ENCODE assay signal across 9 cellular contexts in the genomic region with DNA sequence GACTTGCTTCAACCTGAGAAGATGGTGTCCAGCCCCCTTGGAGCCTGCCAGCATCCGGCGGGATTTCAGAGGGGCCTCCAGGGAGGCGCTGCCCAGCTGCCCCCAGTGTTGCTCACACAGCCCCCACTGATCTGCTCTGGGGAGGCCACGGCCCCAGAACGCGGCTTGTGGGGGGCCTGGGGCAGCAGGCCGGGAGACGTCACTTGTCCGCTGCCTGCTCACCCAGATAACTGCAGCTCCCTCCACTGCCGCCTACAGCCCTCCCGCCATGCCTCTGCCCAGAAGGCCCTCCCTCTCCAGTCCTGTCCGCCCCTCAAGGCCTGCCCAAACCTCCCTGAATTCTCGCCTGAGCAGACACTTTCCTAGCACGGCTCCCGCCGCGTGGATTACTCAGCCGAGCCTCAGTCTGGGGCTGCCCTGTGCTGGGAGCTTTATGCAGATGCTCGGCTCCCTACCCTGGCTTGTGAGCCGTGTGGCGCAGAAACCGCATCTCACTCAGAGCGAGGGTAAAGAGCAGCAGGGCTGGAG. TPM values are rescaled to one million over a fixed set of nuclear protein-coding genes. Genes with fewer than 3 reads are reported as not detected.
A peak's percentile ranks its signal among the peaks of the same experiment; 100 is the strongest.
DNase-seq lines count a peak whose midpoint lies in the region; ATAC-seq lines count a peak whose summit lies in the region.
"Had no signal": no experiment of that assay in that cellular context is flagged by ENCODE, and none has a peak within 500 bp of the region (broad histone marks: within the 10 kb centered on the region; RNA-seq: fewer than 3 reads in every experiment).

No MANE protein-coding gene starts in this region.

- H3K4ac ChIP-seq in trophoblast cell (ENCODE audit: low read depth, low read length) = no peak overlapping the region

- H2BK12ac ChIP-seq in trophoblast cell (ENCODE audit: low read length) = no peak overlapping the region

- H3K36me3 Mint-ChIP-seq in activated CD4-positive, alpha-beta T cell treated with anti-CD3 and anti-CD28 coated beads, Interleukin-2, amount 10 ng/mL, durations not matched to agents 24 days and 14 days (ENCODE audit: low read depth) = peaks cover 5% of the 10 kb centered on the region

- DNase-seq in HCEC 1CT (peak; percentile 57), trophoblast cell (peak in 1 of 2 donors; percentile 30), NCI-H1436 (lab: John Stamatoyannopoulos, UW) (no peak), GM19238 (ENCODE audit: insufficient read length, low spot score) (no peak), NCI-H1105 (lab: John Stamatoyannopoulos, UW) (no peak)
- DNase-seq in activated CD4-positive, alpha-beta T cell treated with anti-CD3 and anti-CD28 coated beads, Interleukin-2, amount 10 ng/mL, durations not matched to agents 24 days and 14 days = peak; percentile 75

- no peak overlapping the region for H3K4me3 ChIP-seq in trophoblast cell (ENCODE audit: low read depth, low read length)

- no peak overlapping the region for H2BK5ac ChIP-seq in trophoblast cell (ENCODE audit: low read depth, low read length, poor library complexity)

- peaks cover 3 to 4% of the 10 kb centered on the region in 2 experiments for H3K4me1 ChIP-seq in trophoblast cell (ENCODE audit: control insufficient read depth in 1 of 2, insufficient read depth in 2 of 2, low read length in 2 of 2)

- peak overlapping the region; percentile 90 for H3K27ac Mint-ChIP-seq in activated CD4-positive, alpha-beta T cell treated with anti-CD3 and anti-CD28 coated beads, Interleukin-2, amount 10 ng/mL, durations not matched to agents 24 days and 14 days

- H3K23ac ChIP-seq in trophoblast cell (ENCODE audit: low read length) = no peak overlapping the region

- no peak overlapping the region for H3K14ac ChIP-seq in trophoblast cell (ENCODE audit: low read length)

- no peak overlapping the region for H4K8ac ChIP-seq in trophoblast cell (ENCODE audit: low read depth, low read length)

- H3K18ac ChIP-seq in trophoblast cell (ENCODE audit: low read length) = no peak overlapping the region

- intact Hi-C loops in activated CD4-positive, alpha-beta T cell treated with anti-CD3 and anti-CD28 coated beads, Interleukin-2, amount 10 ng/mL, durations not matched to agents 24 days and 14 days (cut with micrococcal nuclease) = loop anchor here (5.0 to 10.0 kb wide), 2 partner anchors 253 to 841 kb away; partner anchors contain the start of gene DNAJB11

- H3K4me2 ChIP-seq in trophoblast cell (ENCODE audit: low read length) = peak overlapping the region; percentile 44

- peaks cover 24% of the 10 kb centered on the region for H3K4me1 Mint-ChIP-seq in activated CD4-positive, alpha-beta T cell treated with anti-CD3 and anti-CD28 coated beads, Interleukin-2, amount 10 ng/mL, durations not matched to agents 24 days and 14 days

- ATAC-seq in esophagus mucosa (peak; percentile 32), GM19467 (IDR thresholded peaks at IDR 0.05; ENCODE audit: unreplicated experiment) (no peak)

- no peaks in the 10 kb centered on the region for H3K36me3 ChIP-seq in trophoblast cell (ENCODE audit: control insufficient read depth in 1 of 2, insufficient read depth in 2 of 2, low read length in 2 of 2)

- H2AK5ac ChIP-seq in trophoblast cell (ENCODE audit: low read length) = no peak overlapping the region

- H3K27ac ChIP-seq in trophoblast cell (ENCODE audit: low read depth, low read length) = no peak overlapping the region

- no CpG with 5 or more reads among the region's 23 CpGs for WGBS in trophoblast cell (ENCODE audit: extremely low coverage, insufficient coverage, insufficient read length)

- H3K4me3 Mint-ChIP-seq in activated CD4-positive, alpha-beta T cell treated with anti-CD3 and anti-CD28 coated beads, Interleukin-2, amount 10 ng/mL, durations not matched to agents 24 days and 14 days = peak overlapping the region; percentile 98

- peaks cover 3% of the 10 kb centered on the region for H3K79me1 ChIP-seq in trophoblast cell (ENCODE audit: low read length)

- H3K27me3 Mint-ChIP-seq in activated CD4-positive, alpha-beta T cell treated with anti-CD3 and anti-CD28 coated beads, Interleukin-2, amount 10 ng/mL, durations not matched to agents 24 days and 14 days = peaks cover 28% of the 10 kb centered on the region

- H2AFZ ChIP-seq in trophoblast cell (ENCODE audit: insufficient read depth, low read length, poor library complexity) = peak overlapping the region; percentile 11

- no peak overlapping the region for H4K12ac ChIP-seq in trophoblast cell (ENCODE audit: low read depth, low read length)

- H3K9me3 ChIP-seq in trophoblast cell (ENCODE audit: insufficient read depth, low read depth, low read length) = peaks cover 2% of the 10 kb centered on the region

- no peak overlapping the region for H3K9ac ChIP-seq in trophoblast cell (ENCODE audit: low read length)

- no peak overlapping the region for H2BK120ac ChIP-seq in trophoblast cell (ENCODE audit: insufficient read depth, low read length, poor library complexity)

- no peaks in the 10 kb centered on the region for H3K9me3 Mint-ChIP-seq in activated CD4-positive, alpha-beta T cell treated with anti-CD3 and anti-CD28 coated beads, Interleukin-2, amount 10 ng/mL, durations not matched to agents 24 days and 14 days

- peaks cover 4% of the 10 kb centered on the region for H3K79me2 ChIP-seq in trophoblast cell (ENCODE audit: control insufficient read depth, insufficient read depth, low read length, poor library complexity)

- H3K27me3 ChIP-seq in trophoblast cell (ENCODE audit: insufficient read depth, low read length) = peaks cover 28% of the 10 kb centered on the region

- H4K91ac ChIP-seq in trophoblast cell (ENCODE audit: low read depth, low read length) = no peak overlapping the region

RNA-seq across cellular contexts. Expression of gene ADIPOQ, which starts 17.2 kb away (rescaled TPM):
- total RNA-seq in activated CD4-positive, alpha-beta T cell treated with anti-CD3 and anti-CD28 coated beads, Interleukin-2, amount 10 ng/mL, durations not matched to agents 24 days and 14 days = not detected in 2 replicates
- 0.08 TPM for total RNA-seq in esophagus mucosa
- polyA plus RNA-seq in trophoblast cell (2013) = not detected in 2 replicates
- total RNA-seq: NCI-H460 had no signal

RNA-seq across cellular contexts. Expression of gene RFC4, which starts 19.1 kb away (rescaled TPM):
- total RNA-seq in activated CD4-positive, alpha-beta T cell treated with anti-CD3 and anti-CD28 coated beads, Interleukin-2, amount 10 ng/mL, durations not matched to agents 24 days and 14 days = 116 and 119 TPM in 2 replicates
- 18.2 TPM for total RNA-seq in esophagus mucosa
- 41.5 and 43.9 TPM in 2 replicates for polyA plus RNA-seq in trophoblast cell (2013)

RNA-seq across cellular contexts. Expression of gene EIF4A2, which starts 42.0 kb away (rescaled TPM):
- total RNA-seq in activated CD4-positive, alpha-beta T cell treated with anti-CD3 and anti-CD28 coated beads, Interleukin-2, amount 10 ng/mL, durations not matched to agents 24 days and 14 days = 502 and 507 TPM in 2 replicates
- total RNA-seq in esophagus mucosa = 118 TPM
- 213 and 217 TPM in 2 replicates for polyA plus RNA-seq in trophoblast cell (2013)

Comparison
In these comparisons a context has a peak if more than half of its experiments do, and no peak if none do; other contexts are left out.
1. DNase-seq: peak in HCEC 1CT (single experiment) and activated CD4-positive, alpha-beta T cell treated with anti-CD3 and anti-CD28 coated beads, Interleukin-2, amount 10 ng/mL, durations not matched to agents 24 days and 14 days (single experiment); none in NCI-H1436 (single experiment), GM19238 (single experiment) and NCI-H1105 (single experiment).